In genomic region chr4:129358571-129358970, GRCh38 we compare ENCODE assay signal across 14 cellular contexts.
DNase-seq lines count a peak whose midpoint lies in the region; ATAC-seq and TF ChIP-seq lines count a peak whose summit lies in the region.
"Had no signal": no experiment of that assay in that cellular context is flagged by ENCODE, and none has a peak within 500 bp of the region (broad histone marks: within the 10 kb centered on the region; RNA-seq: fewer than 3 reads in every experiment).

No MANE protein-coding gene starts in this region.

- H3K27ac Mint-ChIP-seq in activated naive CD8-positive, alpha-beta T cell treated with anti-CD3 and anti-CD28 coated beads, Interleukin-2, amount 50 U/mL, for 24 hours, result no peak overlapping the region
- H3K27ac Mint-ChIP-seq: activated T-cell treated with anti-CD3 and anti-CD28 coated beads, Interleukin-2, amount 50 U/mL, for 72 hours; progenitor cell of endocrine pancreas had no signal

- intact Hi-C loops in mammary epithelial cell (cut with micrococcal nuclease), result loop anchor here (5.0 kb wide), 1 partner anchor 316 kb away; no protein-coding TSS in a partner anchor

- in situ Hi-C loops in mammary epithelial cell (cut with MboI; ENCODE audit: low sequenced_read_pairs in 2 of 2), result loop anchor here in 1 of 2 donors (25.0 kb wide), 1 partner anchor 1454 kb away; no protein-coding TSS in a partner anchor

- dilution Hi-C loops in mammary epithelial cell (cut with HindIII; ENCODE audit: low sequenced_read_pairs), result loop anchor here (25.0 kb wide), 1 partner anchor 279 kb away; no protein-coding TSS in a partner anchor

- peaks cover 8% of the 10 kb centered on the region for H3K4me1 ChIP-seq in mammary epithelial cell (ENCODE audit: insufficient read depth, low read length)

- H3K27me3 Mint-ChIP-seq in activated naive CD8-positive, alpha-beta T cell treated with anti-CD3 and anti-CD28 coated beads, Interleukin-2, amount 50 U/mL, for 24 hours, result peaks cover 12% of the 10 kb centered on the region

- DNase-seq in DMS153 (lab: John Stamatoyannopoulos, UW) (peak; percentile 28), DMS153 treated with DMSO at 0.1 percent for 48 hours (lab: John Stamatoyannopoulos, UW; ENCODE audit: unreplicated experiment) (no peak), MV-4-11 (lab: John Stamatoyannopoulos, UW) (peak; percentile 14), mammary epithelial cell (peak; percentile 55), myocyte (ENCODE audit: low read depth) (peak; percentile 69), T-helper 9 cell (no peak)
- no peak for DNase-seq in activated naive CD8-positive, alpha-beta T cell treated with anti-CD3 and anti-CD28 coated beads, Interleukin-2, amount 50 U/mL, for 24 hours
- DNase-seq: 8988T; activated T-cell treated with anti-CD3 and anti-CD28 coated beads, Interleukin-2, amount 50 U/mL, for 72 hours; NCI-H2081 treated with DMSO at 0.1 percent for 48 hours; stimulated activated CD4-positive, alpha-beta T cell treated with anti-CD3 and anti-CD28 coated beads, Interleukin-4, amount 100 ng/mL, for 1 hour had no signal

- H3K9me3 Mint-ChIP-seq in activated naive CD8-positive, alpha-beta T cell treated with anti-CD3 and anti-CD28 coated beads, Interleukin-2, amount 50 U/mL, for 24 hours, result no peaks in the 10 kb centered on the region
- H3K9me3 Mint-ChIP-seq: activated T-cell treated with anti-CD3 and anti-CD28 coated beads, Interleukin-2, amount 50 U/mL, for 72 hours had no signal

- no peak overlapping the region for H3K9ac ChIP-seq in mammary epithelial cell (ENCODE audit: insufficient read depth, low read length)

- BruUV-seq in mammary epithelial cell (replicated peaks; lab: Mats Ljungman, UMichigan), result no TSS peak

- no peaks in the 10 kb centered on the region for H3K79me2 ChIP-seq in mammary epithelial cell (ENCODE audit: insufficient read depth, low read length)

- no peaks in the 10 kb centered on the region for H3K4me1 Mint-ChIP-seq in activated naive CD8-positive, alpha-beta T cell treated with anti-CD3 and anti-CD28 coated beads, Interleukin-2, amount 50 U/mL, for 24 hours

- no peak for ATAC-seq in activated naive CD8-positive, alpha-beta T cell treated with anti-CD3 and anti-CD28 coated beads, Interleukin-2, amount 50 U/mL, for 24 hours
- ATAC-seq in GM21717 (IDR thresholded peaks at IDR 0.05; ENCODE audit: unreplicated experiment), result no peak
- ATAC-seq: activated T-cell treated with anti-CD3 and anti-CD28 coated beads, Interleukin-2, amount 50 U/mL, for 72 hours; gastroesophageal sphincter had no signal

- no peaks in the 10 kb centered on the region for H3K36me3 Mint-ChIP-seq in activated naive CD8-positive, alpha-beta T cell treated with anti-CD3 and anti-CD28 coated beads, Interleukin-2, amount 50 U/mL, for 24 hours (ENCODE audit: low read depth)

- H3K4me2 ChIP-seq in mammary epithelial cell (ENCODE audit: insufficient read depth, low read depth, low read length), result no peak overlapping the region

- no peaks in the 10 kb centered on the region for H3K36me3 ChIP-seq in mammary epithelial cell (ENCODE audit: insufficient read depth, low read length)
- H3K36me3 ChIP-seq: gastroesophageal sphincter had no signal

- TF ChIP-seq CTCF in mammary epithelial cell (conservative IDR thresholded peaks at IDR 0.05 in 1 of 2, IDR thresholded peaks at IDR 0.05 in 1 of 2; ENCODE audit: extremely low read depth in 1 of 2, insufficient read depth in 1 of 2, low read depth in 1 of 2, low read length in 2 of 2), result no peak

- H3K4me3 ChIP-seq in mammary epithelial cell (replicated peaks in 1 of 3; ENCODE audit: insufficient read depth in 1 of 3, low read depth in 2 of 3, low read length in 3 of 3), result no peak overlapping the region
- H3K4me3 ChIP-seq: gastroesophageal sphincter had no signal

- no peak overlapping the region for H3K4me3 Mint-ChIP-seq in activated naive CD8-positive, alpha-beta T cell treated with anti-CD3 and anti-CD28 coated beads, Interleukin-2, amount 50 U/mL, for 24 hours
- H3K4me3 Mint-ChIP-seq: activated T-cell treated with anti-CD3 and anti-CD28 coated beads, Interleukin-2, amount 50 U/mL, for 72 hours had no signal

- CTCF ChIA-PET in mammary epithelial cell (lab: Charles Lee; ENCODE audit: low non-redundant PET), result no interaction called here

- no peak overlapping the region for H2AFZ ChIP-seq in mammary epithelial cell (ENCODE audit: low read depth, low read length)

- no peaks in the 10 kb centered on the region for H3K9me3 ChIP-seq in mammary epithelial cell (replicated peaks; ENCODE audit: insufficient read depth, low read length)
- H3K9me3 ChIP-seq: gastroesophageal sphincter had no signal

- H3K27me3 ChIP-seq in mammary epithelial cell (ENCODE audit: insufficient read depth, low read length), result no peaks in the 10 kb centered on the region
- H3K27me3 ChIP-seq: gastroesophageal sphincter had no signal

- no peaks in the 10 kb centered on the region for H4K20me1 ChIP-seq in mammary epithelial cell (ENCODE audit: insufficient read depth, low read length)

- H3K27ac ChIP-seq in mammary epithelial cell (ENCODE audit: insufficient read depth, low read depth, low read length), result no peak overlapping the region
- H3K27ac ChIP-seq: gastroesophageal sphincter had no signal

Comparison
In these comparisons a context has a peak if more than half of its experiments do, and no peak if none do; other contexts are left out.
1. DNase-seq: peak in DMS153 (single experiment), MV-4-11 (single experiment), mammary epithelial cell (single experiment) and myocyte (single experiment); none in DMS153 treated with DMSO at 0.1 percent for 48 hours (single experiment), activated naive CD8-positive, alpha-beta T cell treated with anti-CD3 and anti-CD28 coated beads, Interleukin-2, amount 50 U/mL, for 24 hours (single experiment) and T-helper 9 cell (single experiment).